ENCODE assay signal across 8 cellular contexts in genomic region chr6:99348823-99349619, GRCh38. TPM values are rescaled to one million over a fixed set of nuclear protein-coding genes. Genes with fewer than 3 reads are reported as not detected.
A peak's percentile ranks its signal among the peaks of the same experiment; 100 is the strongest.
DNase-seq lines count a peak whose midpoint lies in the region; ATAC-seq and TF ChIP-seq lines count a peak whose summit lies in the region.

No MANE protein-coding gene starts in this region.

- ATAC-seq in GM21529 (IDR thresholded peaks at IDR 0.05; ENCODE audit: unreplicated experiment) (peak; percentile 34), GM18873 (IDR thresholded peaks at IDR 0.05; ENCODE audit: low FRiP score, unreplicated experiment) (no peak)

- H3K4me3 Mint-ChIP-seq in endothelial cell (ENCODE audit: unreplicated experiment) = peak overlapping the region; percentile 89
- H3K4me3 Mint-ChIP-seq in neural crest cell = peak overlapping the region; percentile 94

- H3K4me1 Mint-ChIP-seq in endothelial cell (ENCODE audit: unreplicated experiment) = peaks cover 5% of the 10 kb centered on the region
- peaks cover 37% of the 10 kb centered on the region for H3K4me1 Mint-ChIP-seq in neural crest cell

- no peaks in the 10 kb centered on the region for H3K9me3 Mint-ChIP-seq in endothelial cell (ENCODE audit: unreplicated experiment)
- no peaks in the 10 kb centered on the region for H3K9me3 Mint-ChIP-seq in neural crest cell

- DNase-seq in COLO668 (lab: John Stamatoyannopoulos, UW; ENCODE audit: unreplicated experiment) = peak; percentile 57
- peak; percentile 50 for DNase-seq in NCI-H774 (lab: John Stamatoyannopoulos, UW)
- DNase-seq in endothelial cell (ENCODE audit: low spot score) = peak; percentile 14
- DNase-seq in neural crest cell (ENCODE audit: low read depth, low spot score) = peak; percentile 34
- DNase-seq in NCI-H524 treated with DMSO at 0.1 percent for 48 hours (lab: John Stamatoyannopoulos, UW) = no peak
- no peak for DNase-seq in NCI-H187 (lab: John Stamatoyannopoulos, UW)

- no peak for TF ChIP-seq CTCF in endothelial cell (IDR thresholded peaks at IDR 0.05; ENCODE audit: unreplicated experiment)
- TF ChIP-seq CTCF in neural crest cell (conservative IDR thresholded peaks at IDR 0.05) = no peak

- H3K27ac Mint-ChIP-seq in endothelial cell (ENCODE audit: unreplicated experiment) = peak overlapping the region; percentile 36
- H3K27ac Mint-ChIP-seq in neural crest cell (ENCODE audit: unreplicated experiment) = peak overlapping the region; percentile 96

- H3K36me3 Mint-ChIP-seq in endothelial cell (ENCODE audit: low read depth, unreplicated experiment) (no peaks in the 10 kb centered on the region), neural crest cell (ENCODE audit: low read depth) (no peaks in the 10 kb centered on the region)

- peaks cover 10% of the 10 kb centered on the region for H3K27me3 Mint-ChIP-seq in endothelial cell (ENCODE audit: unreplicated experiment)
- peaks cover 17% of the 10 kb centered on the region for H3K27me3 Mint-ChIP-seq in neural crest cell (ENCODE audit: low read depth)

RNA-seq across cellular contexts. Expression of gene FAXC, which starts 0.5 kb away (rescaled TPM):
- total RNA-seq in endothelial cell (ENCODE audit: unreplicated experiment) (2.2 TPM), neural crest cell (25.0 and 26.7 TPM in 2 replicates)

RNA-seq across cellular contexts. Expression of gene COQ3, which starts 45.0 kb away (rescaled TPM):
- 2.9 TPM for total RNA-seq in endothelial cell (ENCODE audit: unreplicated experiment)
- 10.9 and 13.5 TPM in 2 replicates for total RNA-seq in neural crest cell

Comparison
In these comparisons a context has a peak if more than half of its experiments do, and no peak if none do; other contexts are left out.
1. DNase-seq: peak in COLO668 (single experiment), NCI-H774 (single experiment), endothelial cell (single experiment) and neural crest cell (single experiment); none in NCI-H524 treated with DMSO at 0.1 percent for 48 hours (single experiment) and NCI-H187 (0 of 2).